Comparison of ENCODE assay signal across 1 cellular context in the genomic region with DNA sequence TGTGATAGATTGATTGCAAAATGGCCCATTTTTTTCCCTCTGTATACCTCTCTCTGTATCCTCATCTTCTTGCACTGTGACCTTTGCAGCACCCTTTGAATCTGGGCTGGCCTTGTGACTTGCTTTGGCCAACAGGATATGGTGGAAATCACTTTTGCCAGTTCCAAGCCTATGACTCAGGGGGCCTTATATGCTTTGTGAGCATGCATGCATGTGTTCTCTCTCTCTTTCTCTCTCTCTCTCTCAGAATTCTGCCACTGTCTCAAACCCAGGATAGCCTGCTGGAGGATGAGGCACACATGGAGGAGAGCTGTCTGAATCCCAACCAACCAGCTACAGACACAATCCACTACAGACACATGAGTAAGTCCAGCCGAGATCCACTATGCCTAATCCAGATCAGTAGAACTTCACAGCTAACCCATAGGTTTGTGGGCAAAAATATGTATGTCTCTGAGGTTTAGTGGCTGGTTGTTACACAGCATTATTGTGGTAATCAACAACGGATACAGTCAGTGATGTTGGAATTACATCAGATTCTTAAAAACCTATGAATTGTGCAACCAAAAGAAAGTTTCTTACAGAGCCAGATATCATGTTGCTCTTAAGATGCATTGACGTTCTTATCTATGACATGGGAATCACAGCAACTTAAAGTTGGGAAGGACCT.
TF ChIP-seq lines count a peak whose summit lies in the region.

No MANE protein-coding gene starts in this region.

TF ChIP-seq in GM23338, 12 proteins besides CTCF, POLR2A, EP300 and RAD21 (continued from another document):
- TF ChIP-seq, protein P1, sequence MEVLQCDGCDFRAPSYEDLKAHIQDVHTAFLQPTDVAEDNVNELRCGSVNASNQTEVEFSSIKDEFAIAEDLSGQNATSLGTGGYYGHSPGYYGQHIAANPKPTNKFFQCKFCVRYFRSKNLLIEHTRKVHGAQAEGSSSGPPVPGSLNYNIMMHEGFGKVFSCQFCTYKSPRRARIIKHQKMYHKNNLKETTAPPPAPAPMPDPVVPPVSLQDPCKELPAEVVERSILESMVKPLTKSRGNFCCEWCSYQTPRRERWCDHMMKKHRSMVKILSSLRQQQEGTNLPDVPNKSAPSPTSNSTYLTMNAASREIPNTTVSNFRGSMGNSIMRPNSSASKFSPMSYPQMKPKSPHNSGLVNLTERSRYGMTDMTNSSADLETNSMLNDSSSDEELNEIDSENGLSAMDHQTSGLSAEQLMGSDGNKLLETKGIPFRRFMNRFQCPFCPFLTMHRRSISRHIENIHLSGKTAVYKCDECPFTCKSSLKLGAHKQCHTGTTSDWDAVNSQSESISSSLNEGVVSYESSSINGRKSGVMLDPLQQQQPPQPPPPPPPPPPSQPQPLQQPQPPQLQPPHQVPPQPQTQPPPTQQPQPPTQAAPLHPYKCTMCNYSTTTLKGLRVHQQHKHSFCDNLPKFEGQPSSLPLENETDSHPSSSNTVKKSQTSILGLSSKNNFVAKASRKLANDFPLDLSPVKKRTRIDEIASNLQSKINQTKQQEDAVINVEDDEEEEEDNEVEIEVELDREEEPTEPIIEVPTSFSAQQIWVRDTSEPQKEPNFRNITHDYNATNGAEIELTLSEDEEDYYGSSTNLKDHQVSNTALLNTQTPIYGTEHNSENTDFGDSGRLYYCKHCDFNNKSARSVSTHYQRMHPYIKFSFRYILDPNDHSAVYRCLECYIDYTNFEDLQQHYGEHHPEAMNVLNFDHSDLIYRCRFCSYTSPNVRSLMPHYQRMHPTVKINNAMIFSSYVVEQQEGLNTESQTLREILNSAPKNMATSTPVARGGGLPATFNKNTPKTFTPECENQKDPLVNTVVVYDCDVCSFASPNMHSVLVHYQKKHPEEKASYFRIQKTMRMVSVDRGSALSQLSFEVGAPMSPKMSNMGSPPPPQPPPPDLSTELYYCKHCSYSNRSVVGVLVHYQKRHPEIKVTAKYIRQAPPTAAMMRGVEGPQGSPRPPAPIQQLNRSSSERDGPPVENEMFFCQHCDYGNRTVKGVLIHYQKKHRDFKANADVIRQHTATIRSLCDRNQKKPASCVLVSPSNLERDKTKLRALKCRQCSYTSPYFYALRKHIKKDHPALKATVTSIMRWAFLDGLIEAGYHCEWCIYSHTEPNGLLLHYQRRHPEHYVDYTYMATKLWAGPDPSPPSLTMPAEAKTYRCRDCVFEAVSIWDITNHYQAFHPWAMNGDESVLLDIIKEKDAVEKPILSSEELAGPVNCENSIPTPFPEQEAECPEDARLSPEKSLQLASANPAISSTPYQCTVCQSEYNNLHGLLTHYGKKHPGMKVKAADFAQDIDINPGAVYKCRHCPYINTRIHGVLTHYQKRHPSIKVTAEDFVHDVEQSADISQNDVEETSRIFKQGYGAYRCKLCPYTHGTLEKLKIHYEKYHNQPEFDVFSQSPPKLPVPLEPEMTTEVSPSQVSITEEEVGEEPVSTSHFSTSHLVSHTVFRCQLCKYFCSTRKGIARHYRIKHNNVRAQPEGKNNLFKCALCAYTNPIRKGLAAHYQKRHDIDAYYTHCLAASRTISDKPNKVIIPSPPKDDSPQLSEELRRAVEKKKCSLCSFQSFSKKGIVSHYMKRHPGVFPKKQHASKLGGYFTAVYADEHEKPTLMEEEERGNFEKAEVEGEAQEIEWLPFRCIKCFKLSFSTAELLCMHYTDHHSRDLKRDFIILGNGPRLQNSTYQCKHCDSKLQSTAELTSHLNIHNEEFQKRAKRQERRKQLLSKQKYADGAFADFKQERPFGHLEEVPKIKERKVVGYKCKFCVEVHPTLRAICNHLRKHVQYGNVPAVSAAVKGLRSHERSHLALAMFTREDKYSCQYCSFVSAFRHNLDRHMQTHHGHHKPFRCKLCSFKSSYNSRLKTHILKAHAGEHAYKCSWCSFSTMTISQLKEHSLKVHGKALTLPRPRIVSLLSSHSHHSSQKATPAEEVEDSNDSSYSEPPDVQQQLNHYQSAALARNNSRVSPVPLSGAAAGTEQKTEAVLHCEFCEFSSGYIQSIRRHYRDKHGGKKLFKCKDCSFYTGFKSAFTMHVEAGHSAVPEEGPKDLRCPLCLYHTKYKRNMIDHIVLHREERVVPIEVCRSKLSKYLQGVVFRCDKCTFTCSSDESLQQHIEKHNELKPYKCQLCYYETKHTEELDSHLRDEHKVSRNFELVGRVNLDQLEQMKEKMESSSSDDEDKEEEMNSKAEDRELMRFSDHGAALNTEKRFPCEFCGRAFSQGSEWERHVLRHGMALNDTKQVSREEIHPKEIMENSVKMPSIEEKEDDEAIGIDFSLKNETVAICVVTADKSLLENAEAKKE (CRISPR knock-in tag; IDR thresholded peaks at IDR 0.05) = no peak
- TF ChIP-seq, protein P2, sequence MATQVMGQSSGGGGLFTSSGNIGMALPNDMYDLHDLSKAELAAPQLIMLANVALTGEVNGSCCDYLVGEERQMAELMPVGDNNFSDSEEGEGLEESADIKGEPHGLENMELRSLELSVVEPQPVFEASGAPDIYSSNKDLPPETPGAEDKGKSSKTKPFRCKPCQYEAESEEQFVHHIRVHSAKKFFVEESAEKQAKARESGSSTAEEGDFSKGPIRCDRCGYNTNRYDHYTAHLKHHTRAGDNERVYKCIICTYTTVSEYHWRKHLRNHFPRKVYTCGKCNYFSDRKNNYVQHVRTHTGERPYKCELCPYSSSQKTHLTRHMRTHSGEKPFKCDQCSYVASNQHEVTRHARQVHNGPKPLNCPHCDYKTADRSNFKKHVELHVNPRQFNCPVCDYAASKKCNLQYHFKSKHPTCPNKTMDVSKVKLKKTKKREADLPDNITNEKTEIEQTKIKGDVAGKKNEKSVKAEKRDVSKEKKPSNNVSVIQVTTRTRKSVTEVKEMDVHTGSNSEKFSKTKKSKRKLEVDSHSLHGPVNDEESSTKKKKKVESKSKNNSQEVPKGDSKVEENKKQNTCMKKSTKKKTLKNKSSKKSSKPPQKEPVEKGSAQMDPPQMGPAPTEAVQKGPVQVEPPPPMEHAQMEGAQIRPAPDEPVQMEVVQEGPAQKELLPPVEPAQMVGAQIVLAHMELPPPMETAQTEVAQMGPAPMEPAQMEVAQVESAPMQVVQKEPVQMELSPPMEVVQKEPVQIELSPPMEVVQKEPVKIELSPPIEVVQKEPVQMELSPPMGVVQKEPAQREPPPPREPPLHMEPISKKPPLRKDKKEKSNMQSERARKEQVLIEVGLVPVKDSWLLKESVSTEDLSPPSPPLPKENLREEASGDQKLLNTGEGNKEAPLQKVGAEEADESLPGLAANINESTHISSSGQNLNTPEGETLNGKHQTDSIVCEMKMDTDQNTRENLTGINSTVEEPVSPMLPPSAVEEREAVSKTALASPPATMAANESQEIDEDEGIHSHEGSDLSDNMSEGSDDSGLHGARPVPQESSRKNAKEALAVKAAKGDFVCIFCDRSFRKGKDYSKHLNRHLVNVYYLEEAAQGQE (IDR thresholded peaks at IDR 0.05; ENCODE audit: unreplicated experiment) = no peak
